ENCODE assay signal across 11 cellular contexts in the genomic region with DNA sequence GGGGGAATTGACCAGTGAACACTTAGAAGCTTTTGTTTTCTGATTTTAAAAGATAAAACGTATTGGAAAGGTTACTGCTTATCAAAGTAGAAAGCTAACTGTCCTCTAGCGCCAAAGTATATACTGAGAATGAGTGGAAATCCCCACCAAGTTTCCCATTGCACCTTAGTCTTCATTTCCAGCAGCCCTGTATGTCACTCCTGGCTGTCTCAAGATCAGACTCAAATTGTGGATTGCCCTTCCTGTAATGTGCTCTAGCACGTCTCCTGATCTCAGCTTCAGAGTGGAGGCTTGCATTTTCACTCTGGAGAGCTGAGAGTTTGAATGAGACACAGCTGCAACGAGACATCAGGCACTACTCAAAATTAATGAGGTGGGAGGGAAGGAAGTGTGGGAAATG. TPM values are rescaled to one million over a fixed set of nuclear protein-coding genes. Genes with fewer than 3 reads are reported as not detected.
DNase-seq lines count a peak whose midpoint lies in the region; ATAC-seq, FAIRE-seq and TF ChIP-seq lines count a peak whose summit lies in the region.
"Had no signal": no experiment of that assay in that cellular context is flagged by ENCODE, and none has a peak within 500 bp of the region (broad histone marks: within the 10 kb centered on the region; RNA-seq: fewer than 3 reads in every experiment).

No MANE protein-coding gene starts in this region.

- peaks cover 23% of the 10 kb centered on the region for H3K4me1 Mint-ChIP-seq in WTC11

- DNase-seq in GM12865 (ENCODE audit: low read depth) (peak; percentile 59), GM19239 (ENCODE audit: insufficient read length, low spot score) (no peak), WTC11 (ENCODE audit: low spot score) (no peak), left cardiac atrium (no peak), SJCRH30 (no peak), right atrium auricular region (ENCODE audit: low spot score) (no peak)
- DNase-seq: activated CD8-positive, alpha-beta memory T cell treated with anti-CD3 and anti-CD28 coated beads for 24 hours; hippocampal formation; MM.1S had no signal

- ATAC-seq in HG02759 (IDR thresholded peaks at IDR 0.05; ENCODE audit: unreplicated experiment) (peak; percentile 90), WTC11 (peak; percentile 47; the same call in 1 of the 2 replicates), left cardiac atrium (no peak), HG03045 (IDR thresholded peaks at IDR 0.05; ENCODE audit: unreplicated experiment) (no peak)

- peak; percentile 44 for FAIRE-seq in GM19239 (lab: Jason Lieb, UNC)

- H3K36me3 Mint-ChIP-seq in WTC11: peaks cover 15% of the 10 kb centered on the region

- CTCF ChIA-PET in WTC11 (lab: Charles Lee): interaction anchor here (0.6 to 0.9 kb wide), 3 partner anchors 15 to 113 kb away, joined by 3 read pairs; no protein-coding TSS in a partner anchor

- H3K27me3 Mint-ChIP-seq in WTC11 (ENCODE audit: low read depth): no peaks in the 10 kb centered on the region

- H3K9me3 ChIP-seq in SJCRH30 (replicated peaks): no peaks in the 10 kb centered on the region
- no peaks in the 10 kb centered on the region for H3K9me3 ChIP-seq in right atrium auricular region

- no peak overlapping the region for H3K4me3 ChIP-seq in GM12865 (ENCODE audit: low read depth, low read length)
- no peak overlapping the region for H3K4me3 ChIP-seq in SJCRH30
- H3K4me3 ChIP-seq in right atrium auricular region: no peak overlapping the region

- no peaks in the 10 kb centered on the region for H3K4me1 ChIP-seq in SJCRH30
- no peaks in the 10 kb centered on the region for H3K4me1 ChIP-seq in right atrium auricular region

- H3K27ac ChIP-seq in SJCRH30 (no peak overlapping the region), right atrium auricular region (no peak overlapping the region)

- H3K27me3 ChIP-seq in SJCRH30: no peaks in the 10 kb centered on the region
- H3K27me3 ChIP-seq in right atrium auricular region: no peaks in the 10 kb centered on the region

- POLR2A ChIA-PET in WTC11 (lab: Charles Lee): no interaction called here

- intact Hi-C loops in left cardiac atrium (cut with DNase I): no loop called here

- H3K4me3 Mint-ChIP-seq in WTC11: no peak overlapping the region

- H3K27ac Mint-ChIP-seq in WTC11: peak overlapping the region; percentile 66

- H3K36me3 ChIP-seq in SJCRH30 (peaks cover 20% of the 10 kb centered on the region), right atrium auricular region (peaks cover 31% of the 10 kb centered on the region)

- H3K9me3 Mint-ChIP-seq in WTC11: no peaks in the 10 kb centered on the region

- TF ChIP-seq CTCF in GM12865 (IDR thresholded peaks at IDR 0.05; ENCODE audit: insufficient read depth, low read depth, low read length, missing control alignments) (no peak), WTC11 (IDR thresholded peaks at IDR 0.05) (no peak), right atrium auricular region (IDR thresholded peaks at IDR 0.05) (no peak)

TF ChIP-seq in WTC11, 78 proteins besides CTCF, POLR2A, EP300 and RAD21:
- TF ChIP-seq NFATC4 (CRISPR knock-in tag; IDR thresholded peaks at IDR 0.05) (no peak), MYBL2 (CRISPR knock-in tag; IDR thresholded peaks at IDR 0.05) (no peak), SP1 (CRISPR knock-in tag; conservative IDR thresholded peaks at IDR 0.05) (no peak), TCF7 (CRISPR knock-in tag; IDR thresholded peaks at IDR 0.05; ENCODE audit: low read depth) (no peak), ZNF232 (CRISPR knock-in tag; IDR thresholded peaks at IDR 0.05) (no peak), FOXK1 (CRISPR knock-in tag; IDR thresholded peaks at IDR 0.05) (no peak), JAZF1 (CRISPR knock-in tag; IDR thresholded peaks at IDR 0.05) (no peak), PRRX2 (CRISPR knock-in tag; IDR thresholded peaks at IDR 0.05) (no peak)
- TF ChIP-seq, protein P1, sequence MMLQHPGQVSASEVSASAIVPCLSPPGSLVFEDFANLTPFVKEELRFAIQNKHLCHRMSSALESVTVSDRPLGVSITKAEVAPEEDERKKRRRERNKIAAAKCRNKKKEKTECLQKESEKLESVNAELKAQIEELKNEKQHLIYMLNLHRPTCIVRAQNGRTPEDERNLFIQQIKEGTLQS (CRISPR knock-in tag; conservative IDR thresholded peaks at IDR 0.05): no peak

RNA-seq across cellular contexts. Expression of a gene that starts 26.6 kb away (rescaled TPM):
- total RNA-seq in WTC11 (2021) (74.4 to 78.5 TPM (median 78.2 TPM) in 3 replicates), left cardiac atrium (10 to 100 TPM; 69.9 to 70.2 TPM), right atrium auricular region (100 to 1,000 TPM in 1 of 2 donors, 10 to 100 TPM in 1; 93.1 to 116 TPM)
- total RNA-seq in SJCRH30 (2014; rRNA removed; shearing (Covaris generic)): 108 and 117 TPM in 2 replicates

RNA-seq across cellular contexts. Expression of a gene that starts 27.5 kb away (rescaled TPM):
- not detected in 3 replicates for total RNA-seq in WTC11 (2021)
- not detected for total RNA-seq in left cardiac atrium
- not detected in 2 replicates for total RNA-seq in SJCRH30 (2014; rRNA removed; shearing (Covaris generic))
- total RNA-seq in right atrium auricular region: not detected

RNA-seq across cellular contexts. Expression of a gene that starts 36.1 kb away (rescaled TPM):
- not detected in 3 replicates for total RNA-seq in WTC11 (2021)
- not detected for total RNA-seq in left cardiac atrium
- total RNA-seq in SJCRH30 (2014; rRNA removed; shearing (Covaris generic)): not detected in 2 replicates
- total RNA-seq in right atrium auricular region: not detected

Comparison
In these comparisons a context has a peak if more than half of its experiments do, and no peak if none do; other contexts are left out.
1. ATAC-seq: peak in HG02759 (single experiment) and WTC11 (single experiment); none in left cardiac atrium (0 of 2) and HG03045 (single experiment).